ENCODE assay signal across 8 cellular contexts in the genomic region with DNA sequence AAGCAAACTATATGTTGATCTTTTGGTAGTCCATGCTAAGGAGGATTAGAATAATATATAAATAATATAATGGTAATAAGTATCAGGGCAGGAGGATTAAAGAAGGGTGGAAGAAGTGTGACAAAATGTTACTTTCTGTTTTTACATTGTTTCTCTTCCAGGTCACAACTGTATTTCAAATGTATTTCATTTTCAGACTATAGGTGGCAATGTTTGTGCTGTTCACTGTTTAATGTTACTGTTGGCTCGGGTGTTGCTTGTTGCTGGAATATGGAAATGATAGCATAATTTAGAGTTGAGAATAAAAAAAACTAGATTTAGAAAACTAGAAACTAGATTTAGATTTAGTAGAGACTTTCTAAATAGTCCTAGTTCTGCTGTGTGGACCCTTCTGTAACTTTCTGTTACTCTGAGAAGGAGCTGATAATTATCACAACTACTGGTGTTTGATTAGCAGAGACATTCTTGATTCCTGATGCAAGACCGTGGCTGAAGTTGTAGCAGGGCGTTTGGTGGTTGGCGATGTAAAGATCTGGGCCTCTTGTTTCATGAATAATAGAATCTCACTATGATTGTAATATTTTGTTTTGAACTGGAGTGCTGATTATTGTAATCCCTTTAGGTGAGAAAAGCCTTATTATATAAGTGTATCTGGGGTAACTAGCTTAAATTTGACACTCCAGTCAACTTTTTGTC. TPM values are rescaled to one million over a fixed set of nuclear protein-coding genes. Genes with fewer than 3 reads are reported as not detected.
DNase-seq lines count a peak whose midpoint lies in the region; ATAC-seq, FAIRE-seq and TF ChIP-seq lines count a peak whose summit lies in the region.

No MANE protein-coding gene starts in this region.

- H3K9me3 ChIP-seq in upper lobe of left lung, result no peaks in the 10 kb centered on the region
- no peaks in the 10 kb centered on the region for H3K9me3 ChIP-seq in vagina

- H3K4me3 ChIP-seq in AG09309 (ENCODE audit: control insufficient read depth, low read depth, low read length) (no peak overlapping the region), epithelial cell of proximal tubule (ENCODE audit: low read depth, low read length) (no peak overlapping the region), upper lobe of left lung (no peak overlapping the region), vagina (no peak overlapping the region)

- intact Hi-C loops in vagina (cut with DNase I), result no loop called here

- TF ChIP-seq CTCF in AG09309 (IDR thresholded peaks at IDR 0.05; ENCODE audit: control insufficient read depth, insufficient read depth, low read depth, low read length, missing control alignments) (peak; percentile 31), epithelial cell of proximal tubule (conservative IDR thresholded peaks at IDR 0.05; ENCODE audit: low read depth, low read length) (peak; percentile 51), upper lobe of left lung (IDR thresholded peaks at IDR 0.05) (peak in 4 of 6 experiments; percentile 6 to 32 (median 29)), vagina (IDR thresholded peaks at IDR 0.05) (no peak)

- H3K27ac ChIP-seq in upper lobe of left lung, result peak overlapping the region in 1 of 4 donors; percentile 42
- H3K27ac ChIP-seq in vagina, result no peak overlapping the region

- H3K27me3 ChIP-seq in upper lobe of left lung, result no peaks in the 10 kb centered on the region
- H3K27me3 ChIP-seq in vagina, result no peaks in the 10 kb centered on the region

- TF ChIP-seq POLR2A in upper lobe of left lung (IDR thresholded peaks at IDR 0.05) (no peak), GM12892 (IDR thresholded peaks at IDR 0.05; ENCODE audit: low read depth, low read length) (no peak), vagina (IDR thresholded peaks at IDR 0.05) (no peak)

- 32 to 40% methylated on average over 4 of the region's 4 CpGs for WGBS in upper lobe of left lung, 2 donors

- FAIRE-seq in GM12892 (lab: Jason Lieb, UNC), result no peak

- peaks cover 5 to 10% (median 7%) of the 10 kb centered on the region in 4 donors for H3K4me1 ChIP-seq in upper lobe of left lung
- H3K4me1 ChIP-seq in vagina, result no peaks in the 10 kb centered on the region

- ATAC-seq in GM18909 (IDR thresholded peaks at IDR 0.05; ENCODE audit: poor library complexity, unreplicated experiment) (peak; percentile 83), upper lobe of left lung (ENCODE audit: low FRiP score in 2 of 2) (no peak), GM21367 (IDR thresholded peaks at IDR 0.05; ENCODE audit: unreplicated experiment) (no peak)

- TF ChIP-seq EP300 in upper lobe of left lung (IDR thresholded peaks at IDR 0.05), result no peak

- no peak for DNase-seq in AG09309 (ENCODE audit: low read depth)
- peak; percentile 34 for DNase-seq in NCI-H2196 (lab: John Stamatoyannopoulos, UW; ENCODE audit: unreplicated experiment)
- no peak for DNase-seq in epithelial cell of proximal tubule (ENCODE audit: low read depth)
- no peak for DNase-seq in upper lobe of left lung
- DNase-seq in GM12892 (ENCODE audit: insufficient read length), result no peak
- no peak for DNase-seq in vagina (ENCODE audit: extremely low spot score in 2 of 2)

- H3K36me3 ChIP-seq in upper lobe of left lung, result no peaks in the 10 kb centered on the region
- no peaks in the 10 kb centered on the region for H3K36me3 ChIP-seq in vagina

RNA-seq across cellular contexts. Expression of gene NEDD4L, which starts 7.9 kb away (rescaled TPM):
- total RNA-seq in epithelial cell of proximal tubule (77.6 and 95.9 TPM in 2 replicates), upper lobe of left lung (100 to 1,000 TPM; 148 to 491 (median 300) TPM), vagina (42.2 TPM)
- 19.9 TPM for polyA plus RNA-seq in GM12892 (2012; ENCODE audit: missing spikeins)

Comparison
In these comparisons a context has a peak if more than half of its experiments do, and no peak if none do; other contexts are left out.
1. CTCF ChIP-seq: peak in AG09309 (single experiment), epithelial cell of proximal tubule (single experiment) and upper lobe of left lung (4 of 6); none in vagina (0 of 3).